35 cellular contexts compared by ENCODE assay signal in the genomic region with DNA sequence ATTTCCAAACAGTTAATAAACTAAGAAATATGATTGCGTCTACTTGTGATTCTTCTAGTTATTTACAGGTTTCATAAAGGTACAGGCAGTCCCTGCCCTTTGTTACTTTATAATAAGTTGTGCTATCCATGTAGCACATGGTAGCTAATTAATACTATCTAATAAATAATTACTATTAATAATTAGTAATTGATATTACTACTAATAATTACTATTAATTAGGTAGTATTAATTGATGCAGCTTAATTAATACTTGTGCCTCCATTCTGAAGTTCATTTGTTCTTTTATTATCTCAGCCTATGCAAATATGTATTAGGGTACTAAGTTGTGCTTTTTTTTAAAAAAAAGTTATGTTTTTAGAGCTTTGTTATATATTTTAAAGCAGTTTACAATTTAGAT.
"Had no signal": no experiment of that assay in that cellular context is flagged by ENCODE, and none has a peak within 500 bp of the region (broad histone marks: within the 10 kb centered on the region; RNA-seq: fewer than 3 reads in every experiment).

No MANE protein-coding gene starts in this region.

- H3K27me3 ChIP-seq: MG63 had no signal

- H3K36me3 ChIP-seq: MG63 had no signal

- DNase-seq: Karpas-422, Kasumi-1, MG63, MM.1S, MV-4-11, NCI-H1048, NCI-H1092, NCI-H1092 treated with DMSO at 0.1 percent for 48 hours, NCI-H1105, NCI-H1105 treated with DMSO at 0.1 percent for 48 hours, NCI-H1417, NCI-H1417 treated with DMSO at 0.1 percent for 48 hours, NCI-H1436, NCI-H1436 treated with DMSO at 0.1 percent for 48 hours, NCI-H146, NCI-H1694, NCI-H1694 treated with DMSO at 0.1 percent for 48 hours, NCI-H187, NCI-H187 treated with DMSO at 0.1 percent for 48 hours, NCI-H1930, NCI-H2029, NCI-H2029 treated with DMSO at 0.1 percent for 48 hours, NCI-H2081, NCI-H2081 treated with DMSO at 0.1 percent for 48 hours, NCI-H2107, NCI-H2171, NCI-H2227 treated with DMSO at 0.1 percent for 48 hours, NCI-H226, NCI-H345, NCI-H446, NCI-H446 treated with DMSO at 0.1 percent for 48 hours, NCI-H510A, NCI-H510A treated with DMSO at 0.1 percent for 48 hours, NCI-H524, NCI-H524 treated with DMSO at 0.1 percent for 48 hours had no signal

- H3K9me3 ChIP-seq: MG63 had no signal

- H3K4me3 ChIP-seq: MG63 had no signal
